In the genomic region with DNA sequence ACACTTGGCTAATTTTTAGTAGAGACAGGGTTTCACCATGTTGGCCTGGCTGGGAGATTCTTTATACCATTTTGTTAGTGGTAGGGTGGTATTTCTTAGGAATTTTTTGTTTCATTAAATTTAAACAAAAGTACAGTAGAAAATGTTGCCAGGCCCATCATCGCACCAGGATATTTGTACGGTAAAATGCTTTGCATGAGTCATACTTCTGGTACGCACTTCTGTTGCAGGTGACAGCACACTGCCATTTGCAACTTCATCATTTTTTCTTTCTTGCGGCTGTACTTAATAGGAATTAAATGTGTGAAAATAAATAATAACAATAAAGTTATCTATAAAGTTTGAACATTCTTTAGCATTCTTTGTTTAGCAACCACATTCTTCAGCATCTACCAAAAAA, we compare ENCODE assay signal across 17 cellular contexts.
"Had no signal": no experiment of that assay in that cellular context is flagged by ENCODE, and none has a peak within 500 bp of the region (broad histone marks: within the 10 kb centered on the region; RNA-seq: fewer than 3 reads in every experiment).

No MANE protein-coding gene starts in this region.

- H3K27me3 Mint-ChIP-seq: memory B cell had no signal

- DNase-seq: cortex of kidney; dorsolateral prefrontal cortex; effector CD8-positive, alpha-beta T cell; foreskin melanocyte; heart right ventricle; left cardiac atrium; left ventricle myocardium inferior; lower lobe of right lung; natural killer cell; posterior cingulate gyrus; small intestine; stimulated activated CD4-positive, alpha-beta T cell treated with anti-CD3 and anti-CD28 coated beads, Interleukin-12 subunit alpha, Interleukin-12 subunit beta, amount 100 ng/mL, for 4 hours; stimulated activated naive CD4-positive, alpha-beta T cell had no signal

- H3K36me3 Mint-ChIP-seq: mesothelial cell of epicardium had no signal

- H3K4me3 Mint-ChIP-seq: memory B cell, mesothelial cell of epicardium, natural killer cell, neural crest cell had no signal

- ATAC-seq: heart right ventricle, left cardiac atrium, lower lobe of right lung, natural killer cell had no signal

- H3K27ac ChIP-seq: dorsolateral prefrontal cortex, heart right ventricle, left ventricle myocardium inferior, lower lobe of right lung, right atrium auricular region had no signal

- H3K4me3 ChIP-seq: dorsolateral prefrontal cortex, heart right ventricle, left ventricle myocardium inferior, lower lobe of right lung, right atrium auricular region had no signal

- H3K27me3 ChIP-seq: right atrium auricular region had no signal

- H3K36me3 ChIP-seq: heart right ventricle, left ventricle myocardium inferior, lower lobe of right lung, right atrium auricular region had no signal

- H3K4me1 ChIP-seq: left ventricle myocardium inferior, right atrium auricular region had no signal

- H3K9me3 ChIP-seq: heart right ventricle, left ventricle myocardium inferior, lower lobe of right lung, right atrium auricular region had no signal

- H3K9me3 Mint-ChIP-seq: memory B cell, mesothelial cell of epicardium, natural killer cell, neural crest cell had no signal

- H3K27ac Mint-ChIP-seq: memory B cell, natural killer cell had no signal
